ENCODE assay signal across 8 cellular contexts in genomic region chr12:93502802-93503623, GRCh38.
DNase-seq lines count a peak whose midpoint lies in the region; ATAC-seq and TF ChIP-seq lines count a peak whose summit lies in the region.

No MANE protein-coding gene starts in this region.

- H3K4me1 ChIP-seq in adipocyte (ENCODE audit: control insufficient read depth, insufficient read depth, low read length): no peaks in the 10 kb centered on the region

- no peak overlapping the region for H3K9ac ChIP-seq in SU-DHL-6 (ENCODE audit: low read length)
- no peak overlapping the region for H3K9ac ChIP-seq in adipocyte (ENCODE audit: low read length)

- H3F3A ChIP-seq in SU-DHL-6 (ENCODE audit: insufficient read depth): peaks cover 21% of the 10 kb centered on the region

- no peak overlapping the region for H3K4me3 ChIP-seq in SU-DHL-6 (ENCODE audit: insufficient read depth, low read length, poor library complexity, severe bottlenecking)
- H3K4me3 ChIP-seq in adipocyte (ENCODE audit: low read length): no peak overlapping the region

- no peak overlapping the region for H3K4me2 ChIP-seq in SU-DHL-6 (ENCODE audit: low read depth, low read length, poor library complexity, severe bottlenecking)

- H3K79me2 ChIP-seq in SU-DHL-6 (ENCODE audit: insufficient read depth, low read length): no peaks in the 10 kb centered on the region

- no peak overlapping the region for H2AFZ ChIP-seq in SU-DHL-6 (ENCODE audit: low read depth, low read length, severe bottlenecking)

- no peaks in the 10 kb centered on the region for H3K9me2 ChIP-seq in SU-DHL-6 (replicated peaks; ENCODE audit: insufficient read depth, low read length)

- ATAC-seq in GM19351 (IDR thresholded peaks at IDR 0.05; ENCODE audit: unreplicated experiment) (no peak), HG03521 (IDR thresholded peaks at IDR 0.05; ENCODE audit: unreplicated experiment) (no peak)

- H3K36me3 ChIP-seq in SU-DHL-6 (ENCODE audit: low read length) (peaks cover 18% of the 10 kb centered on the region; the same call in 1 of the 2 replicates), adipocyte (ENCODE audit: control insufficient read depth, insufficient read depth, low read length, severe bottlenecking) (peaks cover 18% of the 10 kb centered on the region)

- no peaks in the 10 kb centered on the region for H3K27me3 ChIP-seq in SU-DHL-6 (ENCODE audit: low read length)
- no peaks in the 10 kb centered on the region for H3K27me3 ChIP-seq in adipocyte (replicated peaks; ENCODE audit: control insufficient read depth, insufficient read depth, low read length)

- H3K27ac ChIP-seq in SU-DHL-6 (ENCODE audit: low read depth, low read length): no peak overlapping the region

- TF ChIP-seq CTCF in SU-DHL-6 (IDR thresholded peaks at IDR 0.05; ENCODE audit: insufficient read depth, low read length, poor library complexity, severe bottlenecking): peak; percentile 80

- DNase-seq in CMK (ENCODE audit: low read depth): peak; percentile 9
- DNase-seq in HUDEP-2 (lab: John Stamatoyannopoulos, UW; ENCODE audit: unreplicated experiment in 76 of 76): peak in 39 of 76 experiments; percentile 1 to 63 (median 25)
- peak; percentile 75 for DNase-seq in adipocyte (ENCODE audit: low read depth)
- peak; percentile 40 for DNase-seq in iris pigment epithelial cell (ENCODE audit: low read depth)
- DNase-seq in stimulated activated CD4-positive, alpha-beta T cell treated with anti-CD3 and anti-CD28 coated beads, Interleukin-4, amount 100 ng/mL, for 24 hours: peak; percentile 75

- H3K9me3 ChIP-seq in SU-DHL-6 (ENCODE audit: insufficient read depth, low read length) (no peaks in the 10 kb centered on the region), adipocyte (ENCODE audit: control insufficient read depth, low read length) (no peaks in the 10 kb centered on the region)

- H4K20me1 ChIP-seq in SU-DHL-6 (ENCODE audit: low read depth, low read length): no peaks in the 10 kb centered on the region; the same call in 1 of the 2 replicates

Comparison
In these comparisons a context has a peak if more than half of its experiments do, and no peak if none do; other contexts are left out.
1. DNase-seq: peak in every context shown above with its lines; median percentile 75 in adipocyte; 75 in stimulated activated CD4-positive, alpha-beta T cell treated with anti-CD3 and anti-CD28 coated beads, Interleukin-4, amount 100 ng/mL, for 24 hours; 40 in iris pigment epithelial cell; 25 in HUDEP-2; 9 in CMK.